In genomic region chrX:113741744-113742143, GRCh38 we compare ENCODE assay signal across 11 cellular contexts.
DNase-seq lines count a peak whose midpoint lies in the region; ATAC-seq and TF ChIP-seq lines count a peak whose summit lies in the region.
"Had no signal": no experiment of that assay in that cellular context is flagged by ENCODE, and none has a peak within 500 bp of the region (broad histone marks: within the 10 kb centered on the region; RNA-seq: fewer than 3 reads in every experiment).

No MANE protein-coding gene starts in this region.

- intact Hi-C loops in MCF 10A (cut with micrococcal nuclease): loop anchor here (5.0 kb wide), 1 partner anchor 829 kb away; no protein-coding TSS in a partner anchor
- intact Hi-C loops in breast epithelium (cut with DNase I; ENCODE audit: low total_unique reads): loop anchor here (10.0 kb wide), 1 partner anchor 1687 kb away; no protein-coding TSS in a partner anchor

- ATAC-seq in effector memory CD8-positive, alpha-beta T cell (replicated peaks): no peak
- ATAC-seq in GM18517 (IDR thresholded peaks at IDR 0.05; ENCODE audit: unreplicated experiment): no peak
- ATAC-seq in GM19023 (IDR thresholded peaks at IDR 0.05; ENCODE audit: unreplicated experiment): no peak

- H3K4me3 ChIP-seq in breast epithelium: no peak overlapping the region
- H3K4me3 ChIP-seq in choroid plexus epithelial cell (ENCODE audit: low read depth, low read length): no peak overlapping the region

- H3K9me3 ChIP-seq in breast epithelium: no peaks in the 10 kb centered on the region

- BruUV-seq in MCF 10A (replicated peaks; lab: Mats Ljungman, UMichigan): no TSS peak

- no peak overlapping the region for H3K27ac Mint-ChIP-seq in MCF 10A (ENCODE audit: low read depth, unreplicated experiment)
- no peak overlapping the region for H3K27ac Mint-ChIP-seq in type B pancreatic cell
- no peak overlapping the region for H3K27ac Mint-ChIP-seq in effector memory CD8-positive, alpha-beta T cell

- no peaks in the 10 kb centered on the region for H3K4me1 Mint-ChIP-seq in MCF 10A (ENCODE audit: insufficient read depth, unreplicated experiment)
- H3K4me1 Mint-ChIP-seq in type B pancreatic cell (ENCODE audit: unreplicated experiment): peaks cover 4% of the 10 kb centered on the region
- H3K4me1 Mint-ChIP-seq in effector memory CD8-positive, alpha-beta T cell (ENCODE audit: low read depth in 2 of 2): no peaks in the 10 kb centered on the region

- TF ChIP-seq CTCF in MCF 10A (IDR thresholded peaks at IDR 0.05; ENCODE audit: unreplicated experiment) (peak; percentile 49), breast epithelium (IDR thresholded peaks at IDR 0.05) (no peak), choroid plexus epithelial cell (conservative IDR thresholded peaks at IDR 0.05; ENCODE audit: low read depth, low read length) (no peak), type B pancreatic cell (conservative IDR thresholded peaks at IDR 0.05) (peak; percentile 61)

- H3K36me3 Mint-ChIP-seq in MCF 10A (ENCODE audit: insufficient read depth, unreplicated experiment): no peaks in the 10 kb centered on the region
- no peaks in the 10 kb centered on the region for H3K36me3 Mint-ChIP-seq in type B pancreatic cell
- H3K36me3 Mint-ChIP-seq in effector memory CD8-positive, alpha-beta T cell (ENCODE audit: insufficient read depth): no peaks in the 10 kb centered on the region

- CTCF ChIA-PET in MCF 10A (lab: Yijun Ruan, JAX): interaction anchor here (0.5 to 1.5 kb wide), 4 partner anchors 13 to 927 kb away, joined by 3 to 10 read pairs (median 3); no protein-coding TSS in a partner anchor

- no peaks in the 10 kb centered on the region for H3K9me3 Mint-ChIP-seq in MCF 10A (ENCODE audit: unreplicated experiment)
- no peaks in the 10 kb centered on the region for H3K9me3 Mint-ChIP-seq in type B pancreatic cell
- H3K9me3 Mint-ChIP-seq in effector memory CD8-positive, alpha-beta T cell: peaks cover 0 to 4% of the 10 kb centered on the region in 2 donors

- no peak overlapping the region for H3K27ac ChIP-seq in breast epithelium

- H3K4me3 Mint-ChIP-seq in MCF 10A (ENCODE audit: unreplicated experiment) (no peak overlapping the region), type B pancreatic cell (no peak overlapping the region)
- no peak overlapping the region for H3K4me3 Mint-ChIP-seq in effector memory CD8-positive, alpha-beta T cell

- no peak for TF ChIP-seq POLR2A in breast epithelium (IDR thresholded peaks at IDR 0.05)

- H3K27me3 ChIP-seq in breast epithelium: peaks cover 0 to 23% of the 10 kb centered on the region in 2 donors

- H3K27me3 Mint-ChIP-seq in MCF 10A (ENCODE audit: insufficient read depth, unreplicated experiment) (peaks cover 76% of the 10 kb centered on the region), type B pancreatic cell (no peaks in the 10 kb centered on the region)
- H3K27me3 Mint-ChIP-seq in effector memory CD8-positive, alpha-beta T cell: no peaks in the 10 kb centered on the region

- no peaks in the 10 kb centered on the region for H3K36me3 ChIP-seq in breast epithelium

- POLR2A ChIA-PET in MCF 10A (lab: Yijun Ruan, JAX): interaction anchor here (0.5 to 0.9 kb wide), 2 partner anchors 23 to 166 kb away, joined by 3 to 4 read pairs; no protein-coding TSS in a partner anchor

- DNase-seq in MCF 10A (ENCODE audit: unreplicated experiment) (peak; percentile 63), breast epithelium (ENCODE audit: low spot score in 2 of 2) (no peak), NCI-H2081 (lab: John Stamatoyannopoulos, UW) (peak; percentile 52 to 68), choroid plexus epithelial cell (ENCODE audit: low read depth) (peak; percentile 0), type B pancreatic cell (ENCODE audit: extremely low spot score, unreplicated experiment) (no peak)
- DNase-seq in effector memory CD8-positive, alpha-beta T cell: no peak
- DNase-seq: glutamatergic neuron; nucleus accumbens; stimulated activated CD8-positive, alpha-beta memory T cell treated with anti-CD3 and anti-CD28 coated beads, Interleukin-4, amount 100 ng/mL, for 48 hours had no signal

- no peaks in the 10 kb centered on the region for H3K4me1 ChIP-seq in breast epithelium

Comparison
In these comparisons a context has a peak if more than half of its experiments do, and no peak if none do; other contexts are left out.
1. DNase-seq: peak in MCF 10A (single experiment), NCI-H2081 (2 of 2) and choroid plexus epithelial cell (single experiment); none in breast epithelium (0 of 2), type B pancreatic cell (single experiment) and effector memory CD8-positive, alpha-beta T cell (0 of 3).
2. CTCF ChIP-seq: peak in MCF 10A (single experiment) and type B pancreatic cell (single experiment); none in breast epithelium (0 of 3) and choroid plexus epithelial cell (single experiment).